ENCODE assay signal across 17 cellular contexts in the genomic region with DNA sequence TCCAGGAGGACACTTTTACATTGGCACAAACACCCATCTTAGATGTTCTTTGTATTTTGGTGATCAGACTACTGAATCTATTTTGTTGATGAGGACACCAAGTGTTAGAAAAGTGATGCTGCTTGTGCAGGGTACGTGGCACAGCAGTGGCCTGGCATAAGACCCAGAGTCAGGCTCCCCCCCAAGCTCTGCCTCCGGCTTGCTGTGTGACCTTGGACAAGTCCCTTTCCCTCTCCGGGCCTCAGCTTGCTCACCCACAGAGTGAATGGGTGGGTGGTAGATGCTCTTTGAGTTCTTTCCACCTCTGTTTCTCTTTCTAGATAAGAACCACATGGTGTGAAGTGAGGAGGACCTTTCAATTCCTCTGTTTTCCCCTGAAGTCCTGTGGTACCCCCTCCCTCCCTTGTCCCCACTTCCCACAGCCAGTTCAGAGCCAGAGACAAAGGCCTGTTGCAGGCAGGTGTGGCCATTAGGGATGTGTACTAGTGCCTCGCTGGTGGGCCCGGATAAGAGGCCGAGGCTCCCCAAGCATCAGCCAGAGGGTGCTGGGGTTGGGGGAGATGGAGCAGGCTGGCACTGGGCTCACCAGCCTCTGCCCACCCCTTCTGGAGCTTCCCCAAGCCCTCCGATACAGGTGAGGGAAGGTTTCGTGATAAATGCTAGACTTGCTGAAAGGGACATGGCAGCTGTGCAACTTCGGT. TPM values are rescaled to one million over a fixed set of nuclear protein-coding genes. Genes with fewer than 3 reads are reported as not detected.
DNase-seq lines count a peak whose midpoint lies in the region; ATAC-seq and TF ChIP-seq lines count a peak whose summit lies in the region.
"Had no signal": no experiment of that assay in that cellular context is flagged by ENCODE, and none has a peak within 500 bp of the region (broad histone marks: within the 10 kb centered on the region; RNA-seq: fewer than 3 reads in every experiment).

No MANE protein-coding gene starts in this region.

- intact Hi-C loops in right lobe of liver (cut with DNase I): no loop called here
- intact Hi-C loops in stomach (cut with DNase I; ENCODE audit: low total_unique reads): no loop called here

- no peak for TF ChIP-seq EP300 in stomach (IDR thresholded peaks at IDR 0.05)

- H3K4me1 ChIP-seq in GM23338 (ENCODE audit: insufficient read depth): peaks cover 62% of the 10 kb centered on the region
- H3K4me1 ChIP-seq in right lobe of liver: peaks cover 0 to 10% (median 4%) of the 10 kb centered on the region in 4 donors
- peaks cover 54 to 78% (median 67%) of the 10 kb centered on the region in 4 donors for H3K4me1 ChIP-seq in stomach

- H3K36me3 ChIP-seq in GM23338 (ENCODE audit: insufficient read depth) (no peaks in the 10 kb centered on the region), WERI-Rb-1 (no peaks in the 10 kb centered on the region; the same call in 1 of the 2 replicates), right lobe of liver (no peaks in the 10 kb centered on the region), stomach (no peaks in the 10 kb centered on the region)
- H3K36me3 ChIP-seq: left lung had no signal

- TF ChIP-seq CTCF in GM23338 (conservative IDR thresholded peaks at IDR 0.05; ENCODE audit: low read depth in 2 of 2) (no peak), WERI-Rb-1 (IDR thresholded peaks at IDR 0.05; ENCODE audit: low read depth, low read length) (no peak), right lobe of liver (IDR thresholded peaks at IDR 0.05) (no peak), stomach (IDR thresholded peaks at IDR 0.05) (no peak), RWPE1 (conservative IDR thresholded peaks at IDR 0.05; ENCODE audit: low read depth) (no peak)

- no peak overlapping the region for H3K4me3 ChIP-seq in GM23338
- no peak overlapping the region for H3K4me3 ChIP-seq in WERI-Rb-1 (ENCODE audit: low read depth, low read length)
- no peak overlapping the region for H3K4me3 ChIP-seq in right lobe of liver
- H3K4me3 ChIP-seq in stomach: no peak overlapping the region
- H3K4me3 ChIP-seq: left lung had no signal

- H2AFZ ChIP-seq in GM23338: no peak overlapping the region

- H3K36me3 Mint-ChIP-seq in GM23338 (ENCODE audit: low read depth): no peaks in the 10 kb centered on the region
- H3K36me3 Mint-ChIP-seq: natural killer cell had no signal

- peak overlapping the region; percentile 24; the same call in 1 of the 2 replicates for H3K27ac Mint-ChIP-seq in GM23338
- H3K27ac Mint-ChIP-seq: natural killer cell; stimulated activated naive CD8-positive, alpha-beta T cell treated with anti-CD3 and anti-CD28 coated beads, Interleukin-15, Interleukin-2, amounts not matched to agents 100 ng/mL and 50 ng/mL, for 24 hours had no signal

- H3K27me3 Mint-ChIP-seq in GM23338 (ENCODE audit: insufficient read depth, low read depth, poor library complexity): peaks cover 20% of the 10 kb centered on the region

- DNase-seq in GM23338 (ENCODE audit: low spot score): no peak
- no peak for DNase-seq in WERI-Rb-1
- peak in 2 of 3 donors; percentile 9 to 47 for DNase-seq in right lobe of liver
- no peak for DNase-seq in stomach
- no peak for DNase-seq in DMS 273 (lab: John Stamatoyannopoulos, UW; ENCODE audit: unreplicated experiment)
- DNase-seq in RWPE1 (ENCODE audit: low spot score): no peak
- DNase-seq in middle frontal gyrus (ENCODE audit: extremely low spot score, low spot score): no peak
- DNase-seq: amygdala; DMS153; foreskin keratinocyte; MM.1S; natural killer cell; NCI-H1694; NK-92 treated with Interleukin-12 subunit alpha and Interleukin-12 subunit beta, amount 100 ng/mL, for 24 hours had no signal

- H4K20me1 ChIP-seq in GM23338 (replicated peaks; ENCODE audit: insufficient read depth): peaks cover under 1% of the 10 kb centered on the region; the same call in 1 of the 2 replicates

- no peak for ATAC-seq in GM23338
- no peak for ATAC-seq in right lobe of liver
- no peak for ATAC-seq in activated CD4-positive, CD25-positive, alpha-beta regulatory T cell treated with anti-CD3 and anti-CD28 coated beads, Interleukin-2, amount 50 U/mL, for 24 hours
- ATAC-seq: foreskin keratinocyte, left lung, natural killer cell had no signal

- POLR2A ChIA-PET in RWPE1 (lab: Yijun Ruan, JAX; ENCODE audit: low non-redundant PET): interaction anchor here (0.6 kb wide), 1 partner anchor 18 kb away, joined by 3 read pairs; no protein-coding TSS in a partner anchor

- CTCF ChIA-PET in RWPE1 (lab: Yijun Ruan, JAX): interaction anchor here (0.5 to 1.1 kb wide), 2 partner anchors 20 to 28 kb away, joined by 3 read pairs; no protein-coding TSS in a partner anchor

- H3F3A ChIP-seq in GM23338 (replicated peaks; ENCODE audit: low read depth): peaks cover 7% of the 10 kb centered on the region; the same call in 1 of the 2 replicates

- H3K9me3 ChIP-seq in WERI-Rb-1 (ENCODE audit: severe bottlenecking) (no peaks in the 10 kb centered on the region), right lobe of liver (no peaks in the 10 kb centered on the region), stomach (no peaks in the 10 kb centered on the region)
- H3K9me3 ChIP-seq: left lung had no signal

- 80% methylated on average over 8 of the region's 9 CpGs for WGBS in right lobe of liver (ENCODE audit: insufficient coverage, low coverage, low lambda C conversion rate, missing lambda C conversion rate)
- WGBS in stomach, 5 donors: 64 to 79% (median 67%) methylated on average over 9 of the region's 9 CpGs

- no peaks in the 10 kb centered on the region for H3K9me3 Mint-ChIP-seq in GM23338
- H3K9me3 Mint-ChIP-seq: natural killer cell; stimulated activated naive CD8-positive, alpha-beta T cell treated with anti-CD3 and anti-CD28 coated beads, Interleukin-15, Interleukin-2, amounts not matched to agents 100 ng/mL and 50 ng/mL, for 24 hours had no signal

- peaks cover 67% of the 10 kb centered on the region for H3K4me1 Mint-ChIP-seq in GM23338
- H3K4me1 Mint-ChIP-seq: natural killer cell had no signal

- peak overlapping the region; percentile 22; the same call in 1 of the 3 replicates for H3K4me3 Mint-ChIP-seq in GM23338
- H3K4me3 Mint-ChIP-seq: natural killer cell; stimulated activated naive CD8-positive, alpha-beta T cell treated with anti-CD3 and anti-CD28 coated beads, Interleukin-15, Interleukin-2, amounts not matched to agents 100 ng/mL and 50 ng/mL, for 24 hours had no signal

- H3K27me3 ChIP-seq in GM23338 (ENCODE audit: insufficient read depth): no peaks in the 10 kb centered on the region
- H3K27me3 ChIP-seq in WERI-Rb-1 (ENCODE audit: insufficient read depth, low read depth, severe bottlenecking): no peaks in the 10 kb centered on the region
- no peaks in the 10 kb centered on the region for H3K27me3 ChIP-seq in right lobe of liver
- H3K27me3 ChIP-seq in stomach: no peaks in the 10 kb centered on the region
- H3K27me3 ChIP-seq: left lung had no signal

- no peak for TF ChIP-seq POLR2A in right lobe of liver (IDR thresholded peaks at IDR 0.05)
- TF ChIP-seq POLR2A in stomach (IDR thresholded peaks at IDR 0.05): no peak

- no peaks in the 10 kb centered on the region for H3K79me2 ChIP-seq in GM23338 (replicated peaks; ENCODE audit: insufficient read depth)

- H3K27ac ChIP-seq in GM23338 (ENCODE audit: low read depth) (0 out of 2 replicates have a peak overlapping the region, but pooled peaks have one; percentile 87), WERI-Rb-1 (peak overlapping the region; percentile 22; the same call in 1 of the 2 replicates), right lobe of liver (no peak overlapping the region), stomach (peak overlapping the region; percentile 52 to 84 (median 69)), RWPE1 (no peak overlapping the region)
- H3K27ac ChIP-seq: foreskin keratinocyte had no signal

- no peaks in the 10 kb centered on the region for H3K9me2 ChIP-seq in GM23338 (ENCODE audit: insufficient read depth)

- H3K4me2 ChIP-seq in GM23338: peak overlapping the region; percentile 55

TF ChIP-seq in GM23338, 12 proteins besides CTCF, POLR2A, EP300 and RAD21 (continues in another document):
- TF ChIP-seq ZNF114 (CRISPR knock-in tag; IDR thresholded peaks at IDR 0.05) (no peak), JUNB (IDR thresholded peaks at IDR 0.05; ENCODE audit: unreplicated experiment) (no peak), STAT1 (IDR thresholded peaks at IDR 0.05; ENCODE audit: unreplicated experiment) (no peak), EZH2phosphoT487 (IDR thresholded peaks at IDR 0.05; ENCODE audit: unreplicated experiment) (no peak)

RNA-seq across cellular contexts. Expression of gene SMAD6, which starts 43.6 kb away (rescaled TPM):
- total RNA-seq in GM23338 (2014; rRNA removed; shearing (Covaris generic)): 11.9 and 15.7 TPM in 2 replicates
- polyA plus RNA-seq in GM23338 (2016; fragmentation: Nextera tagmentation; extraction: Ambion mirVana) (1.6 and 2.1 TPM in 2 replicates), stomach (1 to 10 TPM; 4.0 to 5.7 (median 4.6) TPM)
- total RNA-seq in right lobe of liver (10 to 100 TPM; 10.5 to 17.2 (median 12.3) TPM), stomach (100 to 1,000 TPM in 2 of 5 donors, 10 to 100 TPM in 3; 20.4 to 112 (median 76.4) TPM)
- total RNA-seq: foreskin keratinocyte had no signal

Comparison
In these comparisons a context has a peak if more than half of its experiments do, and no peak if none do; other contexts are left out.
1. DNase-seq: peak in right lobe of liver (2 of 3); none in GM23338 (single experiment), WERI-Rb-1 (single experiment), stomach (single experiment), DMS 273 (single experiment), RWPE1 (single experiment) and middle frontal gyrus (single experiment).
2. H3K27ac ChIP-seq: peak in GM23338 (single experiment), WERI-Rb-1 (single experiment) and stomach (5 of 5); none in right lobe of liver (0 of 3) and RWPE1 (single experiment).